ENCODE assay signal across 8 cellular contexts in the genomic region with DNA sequence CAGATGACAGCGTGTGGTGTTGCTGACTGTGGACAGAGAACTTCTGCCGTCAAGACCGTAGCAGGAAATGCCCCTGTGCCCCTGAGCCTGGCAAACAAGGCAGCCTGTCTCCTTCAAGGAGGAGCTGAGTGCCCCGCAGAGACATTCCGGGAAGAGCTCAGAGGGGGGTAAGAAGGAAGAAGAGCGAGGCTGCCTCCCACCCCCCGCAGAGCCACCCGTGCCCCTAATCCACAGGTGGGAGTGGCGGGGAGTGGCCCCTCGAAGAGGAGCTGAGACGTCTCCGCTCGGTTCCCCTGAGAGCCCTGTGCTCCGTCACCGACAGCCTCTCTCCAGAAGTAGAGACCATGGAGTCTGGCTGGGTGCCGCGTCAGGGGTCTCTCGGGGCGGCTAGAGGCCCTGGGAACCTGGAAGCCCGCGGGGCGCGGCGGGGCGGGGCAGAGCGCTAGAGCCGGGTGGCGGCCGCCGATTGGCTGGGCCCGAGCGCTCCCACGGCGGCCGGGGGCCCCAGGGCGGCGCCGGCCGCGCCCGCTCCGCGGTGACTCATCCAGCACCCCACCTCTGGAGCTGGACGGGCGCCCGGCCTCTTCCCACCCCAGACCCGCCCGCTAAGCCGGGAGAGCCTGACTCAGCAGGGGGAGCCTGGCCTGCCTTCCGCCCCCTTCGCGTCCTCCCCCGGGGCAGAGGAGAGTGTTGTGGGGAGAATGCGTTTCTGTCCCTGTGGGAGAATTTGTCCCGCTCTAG. TPM values are rescaled to one million over a fixed set of nuclear protein-coding genes. Genes with fewer than 3 reads are reported as not detected.
DNase-seq lines count a peak whose midpoint lies in the region; ATAC-seq lines count a peak whose summit lies in the region.

No MANE protein-coding gene starts in this region.

- H3K27ac ChIP-seq in esophagus (ENCODE audit: low read depth in 2 of 2, low read length in 1 of 2) (peak overlapping the region; percentile 100), muscle layer of duodenum (ENCODE audit: low read length) (peak overlapping the region; percentile 85)

- H3K27me3 ChIP-seq in esophagus (ENCODE audit: control insufficient read depth in 1 of 2, insufficient read depth in 2 of 2, low read length in 2 of 2): no peaks in the 10 kb centered on the region
- no peaks in the 10 kb centered on the region for H3K27me3 ChIP-seq in muscle layer of duodenum (ENCODE audit: low read depth, low read length)

- peak; percentile 85 for ATAC-seq in stimulated activated naive CD8-positive, alpha-beta T cell treated with anti-CD3 and anti-CD28 coated beads, Interleukin-15, Interleukin-2, amounts not matched to agents 100 U/mL and 50 U/mL, for 24 hours

- H3K9me3 ChIP-seq in esophagus (ENCODE audit: control insufficient read depth in 2 of 2, insufficient read depth in 1 of 2, low read depth in 1 of 2, low read length in 1 of 2) (no peaks in the 10 kb centered on the region), muscle layer of duodenum (ENCODE audit: control insufficient read depth in 1 of 2, low read length in 2 of 2) (no peaks in the 10 kb centered on the region)

- peak overlapping the region; percentile 18 to 40 for H3K4me3 ChIP-seq in esophagus (ENCODE audit: low read depth in 1 of 2, low read length in 2 of 2)
- H3K4me3 ChIP-seq in muscle layer of duodenum (ENCODE audit: low read depth in 1 of 2, low read length in 2 of 2): peak overlapping the region; percentile 45 to 46

- 1 to 3% methylated on average over 38 to 55 of the region's 55 CpGs for WGBS in esophagus, 2 donors

- in situ Hi-C loops in G401 (cut with HindIII; ENCODE audit: low sequenced_read_pairs): no loop called here

- H3K36me3 ChIP-seq in esophagus (ENCODE audit: control insufficient read depth in 2 of 2, insufficient read depth in 2 of 2, low read length in 1 of 2): no peaks in the 10 kb centered on the region
- H3K36me3 ChIP-seq in muscle layer of duodenum (ENCODE audit: control insufficient read depth in 1 of 2, insufficient read depth in 2 of 2, low read length in 2 of 2): no peaks in the 10 kb centered on the region

- DNase-seq in NCI-H82 (lab: John Stamatoyannopoulos, UW) (peak; percentile 28), NCI-H82 treated with DMSO at 0.1 percent for 48 hours (lab: John Stamatoyannopoulos, UW; ENCODE audit: unreplicated experiment) (no peak), NCI-H345 treated with DMSO at 0.1 percent for 48 hours (lab: John Stamatoyannopoulos, UW; ENCODE audit: unreplicated experiment) (peak; percentile 47), activated T-cell treated with anti-CD3 and anti-CD28 coated beads for 24 hours (ENCODE audit: low read depth) (peak; percentile 52), G401 (ENCODE audit: low spot score) (no peak)
- peak; percentile 66 for DNase-seq in stimulated activated naive CD8-positive, alpha-beta T cell treated with anti-CD3 and anti-CD28 coated beads, Interleukin-15, Interleukin-2, amounts not matched to agents 100 U/mL and 50 U/mL, for 24 hours

- H3K4me1 ChIP-seq in esophagus (ENCODE audit: control insufficient read depth in 2 of 2, insufficient read depth in 2 of 2, low read length in 1 of 2) (peaks cover 5 to 55% of the 10 kb centered on the region in 2 donors), muscle layer of duodenum (ENCODE audit: control insufficient read depth in 1 of 2, insufficient read depth in 2 of 2, low read length in 2 of 2) (peaks cover 18 to 21% of the 10 kb centered on the region in 2 donors)

RNA-seq across cellular contexts. Expression of gene KRT78, which starts 25.2 kb away (rescaled TPM):
- polyA plus RNA-seq in esophagus: 1,000 to 10,000 TPM in 1 of 2 donors, 100 to 1,000 TPM in 1; 633 to 1,998 TPM
- total RNA-seq in G401 (2014; rRNA removed; shearing (Covaris generic)): 0.61 TPM in 1 of 2 replicates, not detected in the other

RNA-seq across cellular contexts. Expression of gene KRT8, which starts 30.9 kb away (rescaled TPM):
- 100 to 1,000 TPM in 1 of 2 donors, 10 to 100 TPM in 1; 38.7 to 105 TPM for polyA plus RNA-seq in esophagus
- 3,912 and 3,929 TPM in 2 replicates for total RNA-seq in G401 (2014; rRNA removed; shearing (Covaris generic))

RNA-seq across cellular contexts. Expression of gene KRT79, which starts 39.9 kb away (rescaled TPM):
- polyA plus RNA-seq in esophagus: 1 to 10 TPM in 1 of 2 donors, under 1 TPM in 1; 0.75 to 1.8 TPM
- not detected in 2 replicates for total RNA-seq in G401 (2014; rRNA removed; shearing (Covaris generic))

Comparison
In these comparisons a context has a peak if more than half of its experiments do, and no peak if none do; other contexts are left out.
1. DNase-seq: peak in NCI-H82 (single experiment), NCI-H345 treated with DMSO at 0.1 percent for 48 hours (single experiment), activated T-cell treated with anti-CD3 and anti-CD28 coated beads for 24 hours (single experiment) and stimulated activated naive CD8-positive, alpha-beta T cell treated with anti-CD3 and anti-CD28 coated beads, Interleukin-15, Interleukin-2, amounts not matched to agents 100 U/mL and 50 U/mL, for 24 hours (single experiment); none in NCI-H82 treated with DMSO at 0.1 percent for 48 hours (single experiment) and G401 (single experiment).